In the genomic region with DNA sequence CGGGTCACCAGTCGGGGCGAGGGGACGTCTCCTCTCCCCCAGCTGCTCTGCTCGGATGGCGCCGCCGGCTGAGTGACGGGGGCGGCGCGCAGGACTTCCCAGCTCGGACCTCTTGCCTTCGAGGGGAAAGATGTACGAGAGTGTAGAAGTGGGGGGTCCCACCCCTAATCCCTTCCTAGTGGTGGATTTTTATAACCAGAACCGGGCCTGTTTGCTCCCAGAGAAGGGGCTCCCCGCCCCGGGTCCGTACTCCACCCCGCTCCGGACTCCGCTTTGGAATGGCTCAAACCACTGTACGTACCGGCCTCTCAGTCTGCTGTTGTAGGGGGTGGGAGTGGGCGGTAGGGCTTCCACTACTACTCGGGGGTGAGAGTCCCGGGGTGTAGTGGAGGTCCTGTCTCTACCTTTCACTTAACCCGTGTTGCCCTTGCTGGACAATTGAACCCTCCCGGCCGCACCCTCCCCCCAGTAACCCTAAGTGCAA, we compare ENCODE assay signal across 9 cellular contexts. TPM values are rescaled to one million over a fixed set of nuclear protein-coding genes. Genes with fewer than 3 reads are reported as not detected.
DNase-seq lines count a peak whose midpoint lies in the region; ATAC-seq and TF ChIP-seq lines count a peak whose summit lies in the region.
"Had no signal": no experiment of that assay in that cellular context is flagged by ENCODE, and none has a peak within 500 bp of the region (broad histone marks: within the 10 kb centered on the region; RNA-seq: fewer than 3 reads in every experiment).

No MANE protein-coding gene starts in this region.

- peaks cover 55% of the 10 kb centered on the region for H3K4me1 Mint-ChIP-seq in activated CD4-positive, alpha-beta T cell treated with anti-CD3 and anti-CD28 coated beads, Interleukin-2, amount 10 ng/mL, durations not matched to agents 24 days and 14 days
- H3K4me1 Mint-ChIP-seq in central memory CD8-positive, alpha-beta T cell: peaks cover 65% of the 10 kb centered on the region

- H3K9me3 ChIP-seq in lower lobe of right lung (no peaks in the 10 kb centered on the region), thymus (ENCODE audit: control insufficient read depth) (no peaks in the 10 kb centered on the region)

- WGBS in thymus: 31% methylated on average over 30 of the region's 30 CpGs

- H3K36me3 ChIP-seq in lower lobe of right lung: no peaks in the 10 kb centered on the region
- no peaks in the 10 kb centered on the region for H3K36me3 ChIP-seq in thymus (ENCODE audit: control insufficient read depth, insufficient read depth)

- H3K4me1 ChIP-seq in lower lobe of right lung: peaks cover 79% of the 10 kb centered on the region
- peaks cover 44% of the 10 kb centered on the region for H3K4me1 ChIP-seq in thymus (ENCODE audit: control insufficient read depth, insufficient read depth, low read length)

- DNase-seq in activated CD4-positive, alpha-beta T cell treated with anti-CD3 and anti-CD28 coated beads, Interleukin-2, amount 10 ng/mL, durations not matched to agents 24 days and 14 days: no peak
- DNase-seq in activated CD4-positive, alpha-beta T cell treated with anti-CD3 and anti-CD28 coated beads, Interleukin-2, amount 50 U/mL, for 48 hours: no peak
- DNase-seq in central memory CD8-positive, alpha-beta T cell (ENCODE audit: low spot score in 2 of 2): no peak
- DNase-seq in lower lobe of right lung (no peak), NOMO-1 treated with DMSO at 0.1 percent for 48 hours (lab: John Stamatoyannopoulos, UW; ENCODE audit: unreplicated experiment) (no peak), NCI-H187 (lab: John Stamatoyannopoulos, UW) (no peak), GM03348 (ENCODE audit: low spot score) (no peak)

- peak overlapping the region; percentile 66 for H3K4me3 Mint-ChIP-seq in activated CD4-positive, alpha-beta T cell treated with anti-CD3 and anti-CD28 coated beads, Interleukin-2, amount 10 ng/mL, durations not matched to agents 24 days and 14 days
- H3K4me3 Mint-ChIP-seq in central memory CD8-positive, alpha-beta T cell: peak overlapping the region; percentile 61

- peak overlapping the region; percentile 96 for H3K27ac ChIP-seq in lower lobe of right lung
- H3K27ac ChIP-seq in thymus (ENCODE audit: low read depth): peak overlapping the region; percentile 53

- H3K27me3 Mint-ChIP-seq in activated CD4-positive, alpha-beta T cell treated with anti-CD3 and anti-CD28 coated beads, Interleukin-2, amount 10 ng/mL, durations not matched to agents 24 days and 14 days: no peaks in the 10 kb centered on the region
- H3K27me3 Mint-ChIP-seq in central memory CD8-positive, alpha-beta T cell: no peaks in the 10 kb centered on the region

- H3K27me3 ChIP-seq in lower lobe of right lung (ENCODE audit: low read depth) (no peaks in the 10 kb centered on the region), thymus (ENCODE audit: control insufficient read depth, insufficient read depth) (peaks cover 19% of the 10 kb centered on the region)

- H3K27ac Mint-ChIP-seq in activated CD4-positive, alpha-beta T cell treated with anti-CD3 and anti-CD28 coated beads, Interleukin-2, amount 10 ng/mL, durations not matched to agents 24 days and 14 days: peak overlapping the region; percentile 65
- peak overlapping the region; percentile 89 for H3K27ac Mint-ChIP-seq in central memory CD8-positive, alpha-beta T cell (ENCODE audit: low read depth)

- intact Hi-C loops in activated CD4-positive, alpha-beta T cell treated with anti-CD3 and anti-CD28 coated beads, Interleukin-2, amount 10 ng/mL, durations not matched to agents 24 days and 14 days (cut with micrococcal nuclease): no loop called here
- intact Hi-C loops in lower lobe of right lung (cut with DNase I): no loop called here

- H3K4me3 ChIP-seq in lower lobe of right lung: peak overlapping the region; percentile 92
- peak overlapping the region; percentile 87 for H3K4me3 ChIP-seq in thymus (ENCODE audit: low read length)

- no peak for TF ChIP-seq CTCF in lower lobe of right lung (IDR thresholded peaks at IDR 0.05)

- H3K36me3 Mint-ChIP-seq in activated CD4-positive, alpha-beta T cell treated with anti-CD3 and anti-CD28 coated beads, Interleukin-2, amount 10 ng/mL, durations not matched to agents 24 days and 14 days (ENCODE audit: low read depth): peaks cover 34% of the 10 kb centered on the region
- peaks cover 32% of the 10 kb centered on the region for H3K36me3 Mint-ChIP-seq in central memory CD8-positive, alpha-beta T cell (ENCODE audit: insufficient read depth)

- no peak for ATAC-seq in central memory CD8-positive, alpha-beta T cell (replicated peaks; ENCODE audit: extremely low read depth, poor library complexity, severe bottlenecking)
- no peak for ATAC-seq in lower lobe of right lung

- H3K9me3 Mint-ChIP-seq in activated CD4-positive, alpha-beta T cell treated with anti-CD3 and anti-CD28 coated beads, Interleukin-2, amount 10 ng/mL, durations not matched to agents 24 days and 14 days: no peaks in the 10 kb centered on the region
- H3K9me3 Mint-ChIP-seq in central memory CD8-positive, alpha-beta T cell: no peaks in the 10 kb centered on the region

RNA-seq across cellular contexts. Expression of a gene that starts 21.9 kb away (rescaled TPM):
- total RNA-seq in activated CD4-positive, alpha-beta T cell treated with anti-CD3 and anti-CD28 coated beads, Interleukin-2, amount 10 ng/mL, durations not matched to agents 24 days and 14 days: 0.23 and 0.38 TPM in 2 replicates
- 3.1 TPM for total RNA-seq in lower lobe of right lung
- 0.34 TPM for polyA plus RNA-seq in thymus
- total RNA-seq: SK-MEL-5 had no signal

RNA-seq across cellular contexts. Expression of a gene that starts 33.6 kb away (rescaled TPM):
- 24.0 and 26.2 TPM in 2 replicates for total RNA-seq in activated CD4-positive, alpha-beta T cell treated with anti-CD3 and anti-CD28 coated beads, Interleukin-2, amount 10 ng/mL, durations not matched to agents 24 days and 14 days
- total RNA-seq in lower lobe of right lung: 82.6 TPM
- 17.1 TPM for polyA plus RNA-seq in thymus

RNA-seq across cellular contexts. Expression of a gene that starts 54.9 kb away (rescaled TPM):
- 139 and 142 TPM in 2 replicates for total RNA-seq in activated CD4-positive, alpha-beta T cell treated with anti-CD3 and anti-CD28 coated beads, Interleukin-2, amount 10 ng/mL, durations not matched to agents 24 days and 14 days
- total RNA-seq in lower lobe of right lung: 2.3 TPM
- 1.3 TPM for polyA plus RNA-seq in thymus

Comparison
In these comparisons a context has a peak if more than half of its experiments do, and no peak if none do; other contexts are left out.
1. RNA of a gene that starts 54.9 kb away (total RNA-seq): 139 to 142 TPM in activated CD4-positive, alpha-beta T cell treated with anti-CD3 and anti-CD28 coated beads, Interleukin-2, amount 10 ng/mL, durations not matched to agents 24 days and 14 days; 2.3 TPM in lower lobe of right lung (single experiment); every median in the first group is over 10 times any median in the second.